In the genomic region with DNA sequence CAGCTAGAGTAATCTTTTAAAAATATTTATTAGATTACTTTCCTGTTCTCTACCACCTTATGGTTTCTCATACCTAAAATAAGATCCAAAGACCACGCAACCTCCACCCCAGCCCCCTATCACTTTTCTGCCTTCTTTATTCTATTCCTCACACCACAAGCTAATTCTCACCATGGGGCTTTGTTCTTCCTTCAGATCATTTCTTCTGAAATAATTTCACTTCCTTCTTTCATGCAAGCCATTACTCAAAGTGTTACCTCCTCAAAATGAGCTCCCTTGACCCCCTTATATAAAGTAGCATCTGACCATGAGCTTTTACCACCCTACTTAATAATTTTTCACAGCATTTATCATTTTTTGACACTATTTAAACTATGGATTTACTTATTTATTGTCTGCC, we compare ENCODE assay signal across 28 cellular contexts.
"Had no signal": no experiment of that assay in that cellular context is flagged by ENCODE, and none has a peak within 500 bp of the region (broad histone marks: within the 10 kb centered on the region; RNA-seq: fewer than 3 reads in every experiment).

No MANE protein-coding gene starts in this region.

- DNase-seq: hippocampal formation; immature natural killer cell; kidney; left colon; left lung; lower lobe of right lung; mammary epithelial cell; mesenchymal stem cell; naive thymus-derived CD8-positive, alpha-beta T cell; nucleus accumbens; pancreas; posterior cingulate gyrus; retina; right cardiac atrium; stimulated activated CD4-positive, alpha-beta T cell treated with anti-CD3 and anti-CD28 coated beads, Interleukin-12 subunit alpha, Interleukin-12 subunit beta, amount 100 ng/mL, for 4 hours; stimulated activated CD4-positive, alpha-beta T cell treated with anti-CD3 and anti-CD28 coated beads, Interleukin-15, amount 100 ng/mL, for 24 hours; stimulated activated CD4-positive, alpha-beta T cell treated with anti-CD3 and anti-CD28 coated beads, Interleukin-2, amount 100 ng/mL, for 24 hours; stimulated activated CD4-positive, alpha-beta T cell treated with anti-CD3 and anti-CD28 coated beads, Interleukin-4, amount 100 ng/mL, for 1 hour; stimulated activated naive B cell treated with anti-CD40 and anti-IgM and Interleukin-4, amounts not matched to agents 10 μg/mL and 1 μg/mL and 100 μg/mL, for 72 hours; stimulated activated naive CD8-positive, alpha-beta T cell treated with anti-CD3 and anti-CD28 coated beads, Interleukin-15, Interleukin-2, amounts not matched to agents 100 U/mL and 50 U/mL, for 24 hours; stomach; tibial artery; trophoblast cell; upper lobe of right lung had no signal

- H3K27me3 ChIP-seq: left lung, pancreas, stomach, tibial artery, upper lobe of right lung had no signal

- H3K27ac ChIP-seq: left lung, lower lobe of right lung, pancreas, prostate gland, skin epidermis, stomach, thoracic aorta, tibial artery, upper lobe of right lung had no signal

- H3K9me3 ChIP-seq: left lung, lower lobe of right lung, pancreas, prostate gland, stomach, thoracic aorta, tibial artery, upper lobe of right lung had no signal

- ATAC-seq: left lung; lower lobe of right lung; naive thymus-derived CD8-positive, alpha-beta T cell; pancreas; right cardiac atrium; sciatic nerve; stimulated activated naive CD8-positive, alpha-beta T cell treated with anti-CD3 and anti-CD28 coated beads, Interleukin-15, Interleukin-2, amounts not matched to agents 100 U/mL and 50 U/mL, for 24 hours; upper lobe of right lung had no signal

- H3K4me1 ChIP-seq: left lung, lower lobe of right lung, pancreas, prostate gland, stomach, tibial artery, upper lobe of right lung had no signal

- H3K36me3 ChIP-seq: left lung, lower lobe of right lung, pancreas, prostate gland, stomach, thoracic aorta, tibial artery, upper lobe of right lung had no signal

- H3K4me3 ChIP-seq: left lung, lower lobe of right lung, pancreas, prostate gland, skin epidermis, stomach, thoracic aorta, tibial artery, upper lobe of right lung had no signal
